27 cellular contexts compared by ENCODE assay signal in genomic region chr5:5372930-5373329, GRCh38.
"Had no signal": no experiment of that assay in that cellular context is flagged by ENCODE, and none has a peak within 500 bp of the region (broad histone marks: within the 10 kb centered on the region; RNA-seq: fewer than 3 reads in every experiment).

No MANE protein-coding gene starts in this region.

- FAIRE-seq: endometrium, endothelial cell of umbilical vein had no signal

- H3K9me3 ChIP-seq: ascending aorta, breast epithelium, colonic mucosa, esophagus squamous epithelium, gastroesophageal sphincter had no signal

- H3K27ac ChIP-seq: ascending aorta, breast epithelium, cardiac muscle cell, colonic mucosa, epithelial cell of prostate had no signal

- DNase-seq: activated CD4-positive, alpha-beta memory T cell treated with anti-CD3 and anti-CD28 coated beads, Interleukin-2, amount 10 ng/mL, durations not matched to agents 7 days and 5 days; activated CD4-positive, alpha-beta T cell treated with anti-CD3 and anti-CD28 coated beads for 1 hour; activated CD4-positive, alpha-beta T cell treated with anti-CD3 and anti-CD28 coated beads for 4 hours; activated CD4-positive, alpha-beta T cell treated with anti-CD3 and anti-CD28 coated beads, Interleukin-2, amount 10 ng/mL, durations not matched to agents 7 days and 5 days; activated CD4-positive, alpha-beta T cell treated with anti-CD3 and anti-CD28 coated beads, Interleukin-2, amount 50 U/mL, for 4 hours; activated CD8-positive, alpha-beta memory T cell treated with anti-CD3 and anti-CD28 coated beads, Interleukin-2, amount 50 U/mL, for 48 hours; activated gamma-delta T cell; activated naive CD4-positive, alpha-beta T cell; activated naive CD4-positive, alpha-beta T cell treated with anti-CD3 and anti-CD28 coated beads, Interleukin-2, amount 10 ng/mL, durations not matched to agents 7 days and 5 days; activated naive CD8-positive, alpha-beta T cell treated with anti-CD3 and anti-CD28 coated beads, Interleukin-2, amount 10 ng/mL, durations not matched to agents 7 days and 5 days; activated T-cell treated with anti-CD3 and anti-CD28 coated beads for 4 hours; activated T-cell treated with anti-CD3 and anti-CD28 coated beads, Interleukin-2, amount 50 U/mL, for 24 hours; activated T-cell treated with anti-CD3 and anti-CD28 coated beads, Interleukin-2, amount 50 U/mL, for 72 hours; central memory CD4-positive, alpha-beta T cell; cerebellar nuclear complex; colonic mucosa; effector CD8-positive, alpha-beta T cell; esophagus squamous epithelium; T-helper 2 cell had no signal

- H3K27me3 ChIP-seq: ascending aorta, breast epithelium, cardiac muscle cell, colonic mucosa, esophagus squamous epithelium, gastroesophageal sphincter had no signal

- H3K4me1 ChIP-seq: ascending aorta, breast epithelium, colonic mucosa had no signal

- H3K4me3 ChIP-seq: ascending aorta, breast epithelium, cardiac muscle cell, colonic mucosa, esophagus squamous epithelium, gastroesophageal sphincter had no signal

- ATAC-seq: activated naive CD4-positive, alpha-beta T cell treated with anti-CD3 and anti-CD28 coated beads, Interleukin-2, amount 50 U/mL, for 72 hours; activated T-cell treated with anti-CD3 and anti-CD28 coated beads, Interleukin-2, amount 50 U/mL, for 72 hours had no signal

- H3K36me3 ChIP-seq: ascending aorta, breast epithelium, cardiac muscle cell, colonic mucosa, esophagus squamous epithelium, gastroesophageal sphincter had no signal
